ENCODE assay signal across 8 cellular contexts in the genomic region with DNA sequence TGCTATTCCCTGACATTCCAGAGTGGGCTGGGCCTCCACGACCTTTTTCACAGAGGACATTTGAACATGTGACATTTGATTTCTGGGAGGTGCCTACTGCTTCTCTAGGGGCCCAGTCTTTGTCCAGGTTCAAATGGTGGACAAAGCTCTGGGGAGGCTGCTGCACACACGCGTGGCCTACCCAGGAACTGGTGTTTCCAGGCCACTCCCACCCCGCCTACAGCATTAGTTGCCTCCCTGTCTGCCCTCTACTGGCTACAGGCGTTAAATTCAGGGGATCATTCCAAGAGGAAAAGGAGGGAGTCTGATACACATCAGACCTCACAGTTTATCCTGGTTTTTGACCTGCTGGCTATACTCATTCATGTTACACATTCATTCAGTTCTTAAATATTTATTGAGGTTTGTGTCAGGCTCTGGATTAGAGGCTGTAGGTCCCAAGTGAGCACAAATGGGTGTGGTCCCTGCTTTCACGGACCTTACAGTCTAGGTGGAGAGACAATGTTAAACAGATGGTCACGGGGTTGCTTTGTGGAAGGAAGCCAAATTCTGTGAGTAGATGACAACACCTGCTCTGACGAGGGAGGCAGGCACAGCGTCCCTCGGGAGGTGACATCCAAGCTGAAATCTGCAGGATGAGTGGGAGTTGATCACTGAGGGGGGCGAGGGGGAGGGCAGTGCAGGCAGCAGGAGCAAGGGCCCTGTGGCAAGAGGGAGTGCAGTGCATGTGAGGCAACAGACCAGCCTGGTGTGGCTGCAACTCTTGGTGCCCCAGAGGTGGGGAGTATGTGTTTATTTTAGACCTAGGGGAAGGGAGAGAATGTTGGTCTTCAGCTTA. TPM values are rescaled to one million over a fixed set of nuclear protein-coding genes. Genes with fewer than 3 reads are reported as not detected.
DNase-seq lines count a peak whose midpoint lies in the region; ATAC-seq and TF ChIP-seq lines count a peak whose summit lies in the region.

No MANE protein-coding gene starts in this region.

- TF ChIP-seq POLR2A in Peyer's patch (IDR thresholded peaks at IDR 0.05): no peak

- no peaks in the 10 kb centered on the region for H3K36me3 ChIP-seq in Peyer's patch

- H3K4me1 Mint-ChIP-seq in effector memory CD8-positive, alpha-beta T cell (ENCODE audit: low read depth in 2 of 2): peaks cover 0 to 2% of the 10 kb centered on the region in 2 donors

- H3K9me3 ChIP-seq in Peyer's patch: no peaks in the 10 kb centered on the region

- H3K27ac ChIP-seq in Peyer's patch: no peak overlapping the region

- peaks cover 0 to 12% of the 10 kb centered on the region in 2 donors for H3K27me3 Mint-ChIP-seq in effector memory CD8-positive, alpha-beta T cell

- peak; percentile 90 for DNase-seq in DMS53 (lab: John Stamatoyannopoulos, UW)
- peak; percentile 85 for DNase-seq in HuH-7 (ENCODE audit: low spot score)
- DNase-seq in Peyer's patch: peak in 2 of 3 donors; percentile 21 to 79
- peak; percentile 63 for DNase-seq in astrocyte of the spinal cord (ENCODE audit: low read depth, low spot score)
- DNase-seq in islet precursor cell: peak; percentile 84
- peak; percentile 44 for DNase-seq in stimulated activated CD4-positive, alpha-beta T cell treated with anti-CD3 and anti-CD28 coated beads, Interleukin-4, amount 100 ng/mL, for 1 hour
- DNase-seq in effector memory CD8-positive, alpha-beta T cell: no peak

- no peak overlapping the region for H3K4me3 Mint-ChIP-seq in effector memory CD8-positive, alpha-beta T cell

- H3K36me3 Mint-ChIP-seq in effector memory CD8-positive, alpha-beta T cell (ENCODE audit: insufficient read depth): no peaks in the 10 kb centered on the region

- peak; percentile 73 for ATAC-seq in GM21381 (IDR thresholded peaks at IDR 0.05; ENCODE audit: unreplicated experiment)
- ATAC-seq in effector memory CD8-positive, alpha-beta T cell (replicated peaks): no peak

- H3K27me3 ChIP-seq in Peyer's patch: no peaks in the 10 kb centered on the region

- H3K27ac Mint-ChIP-seq in effector memory CD8-positive, alpha-beta T cell: peak overlapping the region in 1 of 2 donors; percentile 13

- no peaks in the 10 kb centered on the region for H3K4me1 ChIP-seq in Peyer's patch

- TF ChIP-seq CTCF in Peyer's patch (IDR thresholded peaks at IDR 0.05) (peak in 4 of 6 experiments; percentile 38 to 72 (median 66)), astrocyte of the spinal cord (IDR thresholded peaks at IDR 0.05; ENCODE audit: low read depth, low read length) (peak; percentile 85)

- no peaks in the 10 kb centered on the region for H3K9me3 Mint-ChIP-seq in effector memory CD8-positive, alpha-beta T cell

- H3K4me3 ChIP-seq in Peyer's patch (no peak overlapping the region), astrocyte of the spinal cord (ENCODE audit: low read depth, low read length) (no peak overlapping the region)

- in situ Hi-C loops in astrocyte of the spinal cord (cut with HindIII; ENCODE audit: low sequenced_read_pairs): no loop called here

RNA-seq across cellular contexts. Expression of a gene that starts 11.8 kb away (rescaled TPM):
- 10 to 100 TPM in 1 of 4 donors, 1 to 10 TPM in 2, under 1 TPM in 1; 0.18 to 11.6 (median 2.4) TPM for total RNA-seq in Peyer's patch

Comparison
In these comparisons a context has a peak if more than half of its experiments do, and no peak if none do; other contexts are left out.
1. DNase-seq: peak in DMS53 (single experiment), HuH-7 (single experiment), Peyer's patch (2 of 3), astrocyte of the spinal cord (single experiment), islet precursor cell (single experiment) and stimulated activated CD4-positive, alpha-beta T cell treated with anti-CD3 and anti-CD28 coated beads, Interleukin-4, amount 100 ng/mL, for 1 hour (single experiment); none in effector memory CD8-positive, alpha-beta T cell (0 of 3).